8 cellular contexts compared by ENCODE assay signal in the genomic region with DNA sequence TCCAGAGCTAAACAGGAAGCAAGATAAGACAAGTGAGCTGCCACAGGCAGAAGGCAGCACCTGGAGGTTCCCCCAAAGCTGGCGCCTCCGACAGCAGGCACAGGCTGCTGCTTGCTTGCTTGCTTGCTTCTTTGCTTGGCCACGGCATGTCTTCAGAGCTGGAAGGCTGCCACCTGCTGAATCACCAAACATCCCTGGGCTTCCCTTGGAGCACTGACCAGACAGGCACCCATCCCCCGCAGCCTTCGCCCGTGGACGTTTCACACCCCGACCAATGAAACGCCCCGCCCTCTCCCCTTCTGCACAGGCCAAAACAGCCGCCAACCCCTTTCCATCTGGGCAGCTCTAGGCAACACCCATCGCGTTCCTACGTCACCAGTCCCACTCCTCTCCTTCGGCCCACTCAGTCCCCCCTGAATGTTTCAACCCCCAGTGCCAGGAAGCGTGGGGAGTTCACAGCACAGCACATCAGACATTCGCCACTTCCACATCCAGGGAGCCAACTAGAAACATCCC.
DNase-seq lines count a peak whose midpoint lies in the region; ATAC-seq and TF ChIP-seq lines count a peak whose summit lies in the region.

No MANE protein-coding gene starts in this region.

- no peak for TF ChIP-seq CTCF in AG09309 (IDR thresholded peaks at IDR 0.05; ENCODE audit: control insufficient read depth, insufficient read depth, low read depth, low read length, missing control alignments)

- DNase-seq in AG09309 (ENCODE audit: low read depth) (peak; percentile 80), NCI-H524 treated with DMSO at 0.1 percent for 48 hours (lab: John Stamatoyannopoulos, UW) (peak; percentile 7), medulla oblongata (ENCODE audit: extremely low spot score) (peak; percentile 96)
- DNase-seq in activated CD8-positive, alpha-beta memory T cell treated with anti-CD3 and anti-CD28 coated beads for 1 hour (ENCODE audit: extremely low read depth in 1 of 2, low read depth in 1 of 2): peak; percentile 26 to 40
- peak; percentile 59 for DNase-seq in effector CD8-positive, alpha-beta T cell (lab: John Stamatoyannopoulos, UW)
- DNase-seq in stimulated activated CD8-positive, alpha-beta memory T cell treated with anti-CD3 and anti-CD28 coated beads, Interleukin-12 subunit alpha, Interleukin-12 subunit beta, amount 100 ng/mL, for 1 hour (ENCODE audit: low read depth): peak; percentile 50

- H3K4me3 ChIP-seq in AG09309 (ENCODE audit: control insufficient read depth, low read depth, low read length): peak overlapping the region; percentile 88

- peak; percentile 27 for ATAC-seq in GM18861 (IDR thresholded peaks at IDR 0.05; ENCODE audit: unreplicated experiment)
- ATAC-seq in HG03103 (IDR thresholded peaks at IDR 0.05; ENCODE audit: low read depth, unreplicated experiment): peak; percentile 25

Comparison
In these comparisons a context has a peak if more than half of its experiments do, and no peak if none do; other contexts are left out.
1. Peak in every context shown above with its lines: DNase-seq, ATAC-seq and H3K4me3 ChIP-seq.
2. DNase-seq: peak in every context shown above with its lines; median percentile 96 in medulla oblongata; 80 in AG09309; 59 in effector CD8-positive, alpha-beta T cell; 50 in stimulated activated CD8-positive, alpha-beta memory T cell treated with anti-CD3 and anti-CD28 coated beads, Interleukin-12 subunit alpha, Interleukin-12 subunit beta, amount 100 ng/mL, for 1 hour; 33 in activated CD8-positive, alpha-beta memory T cell treated with anti-CD3 and anti-CD28 coated beads for 1 hour; 7 in NCI-H524 treated with DMSO at 0.1 percent for 48 hours.